Comparison of ENCODE assay signal across 21 cellular contexts in the genomic region with DNA sequence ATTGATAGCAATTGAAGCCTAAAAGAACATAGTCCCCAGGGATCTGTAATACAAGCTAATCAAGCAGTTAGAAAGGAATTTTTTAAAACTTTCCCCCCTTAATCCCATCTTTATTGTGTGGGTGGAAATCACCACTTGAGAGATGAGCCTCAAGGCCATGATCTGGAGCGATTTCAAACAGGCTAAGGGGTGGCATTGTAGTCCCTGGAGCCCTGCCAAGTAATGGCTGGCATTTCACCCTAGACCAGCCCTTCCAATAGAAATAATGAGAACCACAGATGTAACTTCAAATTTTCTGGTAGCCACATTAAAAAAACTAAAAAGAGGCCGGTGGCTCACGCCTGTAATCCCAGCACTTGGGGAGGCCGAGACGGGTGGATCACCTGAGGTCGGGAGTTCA. TPM values are rescaled to one million over a fixed set of nuclear protein-coding genes. Genes with fewer than 3 reads are reported as not detected.
DNase-seq lines count a peak whose midpoint lies in the region; ATAC-seq, FAIRE-seq and TF ChIP-seq lines count a peak whose summit lies in the region.
"Had no signal": no experiment of that assay in that cellular context is flagged by ENCODE, and none has a peak within 500 bp of the region (broad histone marks: within the 10 kb centered on the region; RNA-seq: fewer than 3 reads in every experiment).

No MANE protein-coding gene starts in this region.

- H2AFZ ChIP-seq in K562 (ENCODE audit: low read depth, low read length) = no peak overlapping the region
- H2AFZ ChIP-seq: GM23338 had no signal

- H3K9ac ChIP-seq in K562 (ENCODE audit: insufficient read depth in 1 of 2, low read depth in 2 of 2, low read length in 2 of 2) = no peak overlapping the region
- H3K9ac ChIP-seq: BLaER1 treated with 17β-estradiol and CSF1 and Interleukin-3, amounts not matched to agents 10 nM and 100 nM; SK-N-SH had no signal

- POLR2A ChIA-PET in A673 (lab: Charles Lee; ENCODE audit: low non-redundant PET) = no interaction called here
- POLR2A ChIA-PET in K562 (lab: Yijun Ruan, JAX) = no interaction called here
- POLR2A ChIA-PET in Caco-2 (lab: Charles Lee) = no interaction called here

- H3K9me3 ChIP-seq in A673 (ENCODE audit: low read depth, low read length, poor library complexity, severe bottlenecking) = no peaks in the 10 kb centered on the region
- no peaks in the 10 kb centered on the region for H3K9me3 ChIP-seq in MG63
- no peaks in the 10 kb centered on the region for H3K9me3 ChIP-seq in K562 (replicated peaks; ENCODE audit: control insufficient read depth, insufficient read depth, low read depth, low read length)
- no peaks in the 10 kb centered on the region for H3K9me3 ChIP-seq in Caco-2
- H3K9me3 ChIP-seq in sigmoid colon = no peaks in the 10 kb centered on the region
- H3K9me3 ChIP-seq: A549; BLaER1 treated with 17β-estradiol and CSF1 and Interleukin-3, amounts not matched to agents 10 nM and 100 nM; Peyer's patch; SK-N-SH had no signal

- H3K27me3 Mint-ChIP-seq in Caco-2 (ENCODE audit: insufficient read depth, unreplicated experiment) (no peaks in the 10 kb centered on the region), HFFc6 (ENCODE audit: insufficient read depth) (no peaks in the 10 kb centered on the region)

- CTCF ChIA-PET in A673 (lab: Charles Lee) = no interaction called here
- CTCF ChIA-PET in K562 (lab: Yijun Ruan, JAX; ENCODE audit: low intra/inter-chr PET ratio) = interaction anchor here (0.6 kb wide), 1 partner anchor 162 kb away, joined by 3 read pairs; no protein-coding TSS in a partner anchor
- CTCF ChIA-PET in Caco-2 (lab: Charles Lee) = no interaction called here

- TF ChIP-seq CTCF in A673 (conservative IDR thresholded peaks at IDR 0.05; ENCODE audit: low read depth, low read length) (no peak), K562 (IDR thresholded peaks at IDR 0.05 in 2 of 3, conservative IDR thresholded peaks at IDR 0.05 in 1 of 3; ENCODE audit: insufficient read depth in 2 of 3, low read depth in 1 of 3, low read length in 3 of 3) (no peak), Caco-2 (IDR thresholded peaks at IDR 0.05; ENCODE audit: insufficient read depth in 1 of 2, low read depth in 1 of 2, low read length in 1 of 2, severe bottlenecking in 1 of 2, unreplicated experiment in 1 of 2) (no peak), HFFc6 (IDR thresholded peaks at IDR 0.05) (no peak), sigmoid colon (IDR thresholded peaks at IDR 0.05) (no peak)

- BruUV-seq in A673 (replicated peaks; lab: Mats Ljungman, UMichigan) = no TSS peak
- no TSS peak for BruUV-seq in K562 (replicated peaks; lab: Mats Ljungman, UMichigan)
- BruUV-seq in Caco-2 (replicated peaks; lab: Mats Ljungman, UMichigan) = no TSS peak

- DNase-seq in A673 (ENCODE audit: low spot score) = peak; percentile 61
- DNase-seq in MG63 = peak; percentile 25
- peak; percentile 9 for DNase-seq in NCI-H345 (lab: John Stamatoyannopoulos, UW)
- DNase-seq in K562 (ENCODE audit: extremely low read depth in 1 of 4, low spot score in 3 of 4) = no peak
- DNase-seq in Caco-2 = no peak
- no peak for DNase-seq in DMS79 (lab: John Stamatoyannopoulos, UW)
- no peak for DNase-seq in HFFc6
- no peak for DNase-seq in sigmoid colon
- DNase-seq: DMS153; HCEC 1CT; NCI-H1436; NCI-H1930; NCI-H524 treated with DMSO at 0.1 percent for 48 hours; NK-92 treated with Interleukin-12 subunit alpha and Interleukin-12 subunit beta, amount 100 ng/mL, for 24 hours; Peyer's patch; Right ventricle myocardium superior; SK-N-SH had no signal

- intact Hi-C loops in A673 (cut with micrococcal nuclease; ENCODE audit: unreplicated experiment) = no loop called here
- intact Hi-C loops in K562 (cut with micrococcal nuclease) = no loop called here
- intact Hi-C loops in Caco-2 (cut with micrococcal nuclease; ENCODE audit: unreplicated experiment) = no loop called here
- intact Hi-C loops in sigmoid colon (cut with DNase I) = no loop called here

- H3K4me1 ChIP-seq in A673 (ENCODE audit: insufficient read depth, low read length, poor library complexity, severe bottlenecking) = peaks cover 13% of the 10 kb centered on the region
- H3K4me1 ChIP-seq in K562 (replicated peaks in 1 of 2; ENCODE audit: control insufficient read depth in 2 of 2, insufficient read depth in 2 of 2, low read length in 2 of 2) = peaks cover 13 to 31% of the 10 kb centered on the region in 2 experiments
- H3K4me1 ChIP-seq in Caco-2 = peaks cover 24% of the 10 kb centered on the region
- no peaks in the 10 kb centered on the region for H3K4me1 ChIP-seq in sigmoid colon

- ATAC-seq in K562 = no peak
- ATAC-seq: A549, GM12878, GM23338 had no signal

- H3K4me1 Mint-ChIP-seq in Caco-2 (ENCODE audit: low read depth, unreplicated experiment) (peaks cover 20% of the 10 kb centered on the region), HFFc6 (ENCODE audit: low read depth) (peaks cover 47% of the 10 kb centered on the region)
- H3K4me1 Mint-ChIP-seq: GM23338 had no signal

- no peak for TF ChIP-seq RAD21 in K562 (CRISPR knock-in tag; conservative IDR thresholded peaks at IDR 0.05 in 1 of 2, IDR thresholded peaks at IDR 0.05 in 1 of 2)

- no peaks in the 10 kb centered on the region for H3K9me1 ChIP-seq in K562 (ENCODE audit: control insufficient read depth, insufficient read depth, low read length)

- no peak for FAIRE-seq in K562 (lab: Jason Lieb, UNC)
- FAIRE-seq: A549, GM12878 had no signal

- TF ChIP-seq EP300 in K562 (IDR thresholded peaks at IDR 0.05; ENCODE audit: low read length) (no peak), sigmoid colon (IDR thresholded peaks at IDR 0.05) (no peak)

- H3K27ac ChIP-seq in A673 (ENCODE audit: low read depth, low read length, poor library complexity, severe bottlenecking) (no peak overlapping the region), K562 (ENCODE audit: extremely low read depth, low read depth, low read length) (no peak overlapping the region), sigmoid colon (no peak overlapping the region)
- H3K27ac ChIP-seq: A549; BLaER1 treated with 17β-estradiol and CSF1 and Interleukin-3, amounts not matched to agents 10 nM and 100 nM; Peyer's patch had no signal

- 79% methylated on average over 6 of the region's 6 CpGs for WGBS in K562 (ENCODE audit: insufficient coverage, low coverage, missing lambda C conversion rate)
- 91 to 95% methylated on average over 6 of the region's 6 CpGs for WGBS in sigmoid colon, 2 donors

- H3K27ac Mint-ChIP-seq in Caco-2 (ENCODE audit: unreplicated experiment) = no peak overlapping the region
- H3K27ac Mint-ChIP-seq in HFFc6 = no peak overlapping the region
- H3K27ac Mint-ChIP-seq: GM23338 had no signal

- no peak overlapping the region for H3K4me3 Mint-ChIP-seq in Caco-2 (ENCODE audit: unreplicated experiment)
- H3K4me3 Mint-ChIP-seq in HFFc6 = no peak overlapping the region
- H3K4me3 Mint-ChIP-seq: GM23338 had no signal

- no peaks in the 10 kb centered on the region for H3K36me3 ChIP-seq in A673 (ENCODE audit: insufficient read depth, low read length, poor library complexity, severe bottlenecking)
- H3K36me3 ChIP-seq in MG63 = no peaks in the 10 kb centered on the region
- no peaks in the 10 kb centered on the region for H3K36me3 ChIP-seq in K562 (ENCODE audit: control insufficient read depth, insufficient read depth, low read length)
- H3K36me3 ChIP-seq in Caco-2 (ENCODE audit: control insufficient read depth, insufficient read depth, low read length) = no peaks in the 10 kb centered on the region
- no peaks in the 10 kb centered on the region for H3K36me3 ChIP-seq in sigmoid colon
- H3K36me3 ChIP-seq: BLaER1 treated with 17β-estradiol and CSF1 and Interleukin-3, amounts not matched to agents 10 nM and 100 nM; Peyer's patch had no signal

- H3K79me2 ChIP-seq in K562 (ENCODE audit: control insufficient read depth, insufficient read depth, low read length) = no peaks in the 10 kb centered on the region

- H3K4me3 ChIP-seq in A673 (ENCODE audit: low read depth, low read length, poor library complexity, severe bottlenecking) (no peak overlapping the region), MG63 (no peak overlapping the region), K562 (no peak overlapping the region), Caco-2 (ENCODE audit: low read depth, low read length) (no peak overlapping the region), sigmoid colon (no peak overlapping the region)
- H3K4me3 ChIP-seq: A549; BLaER1 treated with 17β-estradiol and CSF1 and Interleukin-3, amounts not matched to agents 10 nM and 100 nM; GM12878; GM23338; Peyer's patch had no signal

- no peaks in the 10 kb centered on the region for H4K20me1 ChIP-seq in K562 (replicated peaks; ENCODE audit: control insufficient read depth, insufficient read depth, low read length)
- H4K20me1 ChIP-seq: BLaER1 treated with 17β-estradiol and CSF1 and Interleukin-3, amounts not matched to agents 10 nM and 100 nM had no signal

- H3K27me3 ChIP-seq in A673 (replicated peaks; ENCODE audit: insufficient read depth, low read depth, low read length, poor library complexity) (no peaks in the 10 kb centered on the region), MG63 (no peaks in the 10 kb centered on the region), K562 (ENCODE audit: control insufficient read depth in 2 of 2, insufficient read depth in 2 of 2, low read length in 2 of 2) (no peaks in the 10 kb centered on the region), Caco-2 (replicated peaks; ENCODE audit: control insufficient read depth, insufficient read depth, low read length) (no peaks in the 10 kb centered on the region), sigmoid colon (no peaks in the 10 kb centered on the region)
- H3K27me3 ChIP-seq: BLaER1 treated with 17β-estradiol and CSF1 and Interleukin-3, amounts not matched to agents 10 nM and 100 nM; Peyer's patch had no signal

- H3K36me3 Mint-ChIP-seq in Caco-2 (ENCODE audit: insufficient read depth, unreplicated experiment) (no peaks in the 10 kb centered on the region), HFFc6 (ENCODE audit: low read depth) (peaks cover 3% of the 10 kb centered on the region; the same call in 1 of the 2 replicates)

- in situ Hi-C loops in K562 (cut with MboI) = no loop called here

- H3K9me3 Mint-ChIP-seq in Caco-2 (ENCODE audit: unreplicated experiment) (no peaks in the 10 kb centered on the region), HFFc6 (no peaks in the 10 kb centered on the region)
- H3K9me3 Mint-ChIP-seq: GM23338 had no signal

- TF ChIP-seq POLR2A in K562 (conservative IDR thresholded peaks at IDR 0.05) = no peak
- TF ChIP-seq POLR2A in sigmoid colon (IDR thresholded peaks at IDR 0.05) = no peak

- no peak overlapping the region for H3K4me2 ChIP-seq in K562 (ENCODE audit: insufficient read depth, low read length)
- H3K4me2 ChIP-seq: A549; BLaER1 treated with 17β-estradiol and CSF1 and Interleukin-3, amounts not matched to agents 10 nM and 100 nM; GM23338; SK-N-SH had no signal

RNA-seq across cellular contexts. Expression of gene PRDM1, which starts 46.9 kb away (rescaled TPM):
- total RNA-seq in A673 (2021) (not detected in 2 replicates), K562 (2014; rRNA removed) (0.27 and 0.29 TPM in 2 replicates), K562 (2014; rRNA removed; fragmentation: Illumina TruSeq; extraction: Trizol) (0.40 and 0.61 TPM in 2 replicates), K562 (2015; rRNA removed; fragmentation: Illumina TruSeq; extraction: Trizol) (0.19 and 0.47 TPM in 2 replicates), K562 (2021) (0.67 and 0.86 TPM in 2 replicates), Caco-2 (2022) (10.4 and 11.4 TPM in 2 replicates), sigmoid colon (1 to 10 TPM in 3 of 4 donors, under 1 TPM in 1; 0.55 to 1.6 (median 1.2) TPM)
- total RNA-seq in MG63 (2014; rRNA removed; shearing (Covaris generic); ENCODE audit: low replicate concordance) = not detected in 2 replicates
- 1.9 and 4.4 TPM in 2 replicates for total RNA-seq in K562 (2011; cell fraction: chromatin; rRNA removed; ENCODE audit: low replicate concordance)
- total RNA-seq in K562 (2011; cell fraction: nucleolus; rRNA removed) = 1.1 and 1.3 TPM in 2 replicates
- total RNA-seq in K562 (2011; cell fraction: nucleoplasm; rRNA removed) = 0.95 and 1.1 TPM in 2 replicates
- polyA plus RNA-seq in K562 (2011; rRNA removed) (0.18 and 0.21 TPM in 2 replicates), K562 (2014; fragmentation: Illumina TruSeq; extraction: Trizol) (0.89 and 1.4 TPM in 2 replicates), K562 (2014; fragmentation: Nextera tagmentation; extraction: Ambion mirVana) (under 1 TPM; 0.20 to 0.21 TPM), K562 (2014; rRNA removed) (0.09 and 0.13 TPM in 2 replicates), sigmoid colon (10 to 100 TPM in 1 of 3 donors, 1 to 10 TPM in 2; 3.0 to 17.6 (median 7.2) TPM)
- polyA plus RNA-seq in K562 (2011; cell fraction: cytosol; rRNA removed) = 0.07 and 0.36 TPM in 2 replicates
- 0.11 and 1.1 TPM in 2 replicates for polyA plus RNA-seq in K562 (2011; cell fraction: nucleus; rRNA removed)
- 0.89 and 1.1 TPM in 2 replicates for polyA plus RNA-seq in K562 (2012)
- polyA minus RNA-seq in K562 (2011; rRNA and poly(A)+ RNA removed) = 0.18 and 0.98 TPM in 2 replicates
- 1.1 and 1.6 TPM in 2 replicates for polyA minus RNA-seq in K562 (2011; cell fraction: cytosol; rRNA and poly(A)+ RNA removed)
- 0.94 and 1.00 TPM in 2 replicates for polyA minus RNA-seq in K562 (2011; cell fraction: nucleus; rRNA and poly(A)+ RNA removed)
- total RNA-seq in HFFc6 (2021; fragmentation: NEBNext Ultra II Directional; extraction: Animal tissue kit (Norgen Biotek cat#: 25700)) = 10 to 100 TPM in 3 of 6 experiments, 1 to 10 TPM in 3; 8.4 to 12.3 (median 10.3) TPM

Comparison
In these comparisons a context has a peak if more than half of its experiments do, and no peak if none do; other contexts are left out.
1. DNase-seq: peak in A673 (single experiment), MG63 (single experiment) and NCI-H345 (single experiment); none in K562 (0 of 4), Caco-2 (0 of 2), DMS79 (single experiment), HFFc6 (single experiment) and sigmoid colon (single experiment).